Comparison of ENCODE assay signal across 2 cellular contexts in the genomic region with DNA sequence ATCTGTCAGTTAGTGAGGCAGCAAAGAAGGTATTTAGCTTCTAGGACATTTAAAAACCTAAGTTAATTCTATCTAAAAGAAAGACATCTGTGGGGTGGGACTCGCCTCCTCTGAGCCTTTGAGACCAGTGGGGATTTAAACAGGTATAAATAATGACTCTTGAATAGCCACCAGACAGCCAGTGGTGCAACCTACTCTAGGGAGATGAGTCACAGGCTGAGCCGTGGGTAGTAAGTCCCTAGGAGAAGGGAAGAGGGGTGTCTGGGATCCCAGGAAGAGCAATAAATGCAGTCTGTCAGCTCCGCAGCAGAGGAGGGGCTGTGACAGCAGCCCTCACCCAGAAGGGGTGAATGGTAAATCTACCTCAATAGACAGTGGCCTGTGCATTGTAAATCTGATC.
TF ChIP-seq lines count a peak whose summit lies in the region.

No MANE protein-coding gene starts in this region.

TF ChIP-seq in GM23338, 12 proteins besides CTCF, POLR2A, EP300 and RAD21 (continues in another document):
- TF ChIP-seq, protein P1, sequence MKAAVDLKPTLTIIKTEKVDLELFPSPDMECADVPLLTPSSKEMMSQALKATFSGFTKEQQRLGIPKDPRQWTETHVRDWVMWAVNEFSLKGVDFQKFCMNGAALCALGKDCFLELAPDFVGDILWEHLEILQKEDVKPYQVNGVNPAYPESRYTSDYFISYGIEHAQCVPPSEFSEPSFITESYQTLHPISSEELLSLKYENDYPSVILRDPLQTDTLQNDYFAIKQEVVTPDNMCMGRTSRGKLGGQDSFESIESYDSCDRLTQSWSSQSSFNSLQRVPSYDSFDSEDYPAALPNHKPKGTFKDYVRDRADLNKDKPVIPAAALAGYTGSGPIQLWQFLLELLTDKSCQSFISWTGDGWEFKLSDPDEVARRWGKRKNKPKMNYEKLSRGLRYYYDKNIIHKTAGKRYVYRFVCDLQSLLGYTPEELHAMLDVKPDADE (IDR thresholded peaks at IDR 0.05), result no peak
- TF ChIP-seq, protein P2, sequence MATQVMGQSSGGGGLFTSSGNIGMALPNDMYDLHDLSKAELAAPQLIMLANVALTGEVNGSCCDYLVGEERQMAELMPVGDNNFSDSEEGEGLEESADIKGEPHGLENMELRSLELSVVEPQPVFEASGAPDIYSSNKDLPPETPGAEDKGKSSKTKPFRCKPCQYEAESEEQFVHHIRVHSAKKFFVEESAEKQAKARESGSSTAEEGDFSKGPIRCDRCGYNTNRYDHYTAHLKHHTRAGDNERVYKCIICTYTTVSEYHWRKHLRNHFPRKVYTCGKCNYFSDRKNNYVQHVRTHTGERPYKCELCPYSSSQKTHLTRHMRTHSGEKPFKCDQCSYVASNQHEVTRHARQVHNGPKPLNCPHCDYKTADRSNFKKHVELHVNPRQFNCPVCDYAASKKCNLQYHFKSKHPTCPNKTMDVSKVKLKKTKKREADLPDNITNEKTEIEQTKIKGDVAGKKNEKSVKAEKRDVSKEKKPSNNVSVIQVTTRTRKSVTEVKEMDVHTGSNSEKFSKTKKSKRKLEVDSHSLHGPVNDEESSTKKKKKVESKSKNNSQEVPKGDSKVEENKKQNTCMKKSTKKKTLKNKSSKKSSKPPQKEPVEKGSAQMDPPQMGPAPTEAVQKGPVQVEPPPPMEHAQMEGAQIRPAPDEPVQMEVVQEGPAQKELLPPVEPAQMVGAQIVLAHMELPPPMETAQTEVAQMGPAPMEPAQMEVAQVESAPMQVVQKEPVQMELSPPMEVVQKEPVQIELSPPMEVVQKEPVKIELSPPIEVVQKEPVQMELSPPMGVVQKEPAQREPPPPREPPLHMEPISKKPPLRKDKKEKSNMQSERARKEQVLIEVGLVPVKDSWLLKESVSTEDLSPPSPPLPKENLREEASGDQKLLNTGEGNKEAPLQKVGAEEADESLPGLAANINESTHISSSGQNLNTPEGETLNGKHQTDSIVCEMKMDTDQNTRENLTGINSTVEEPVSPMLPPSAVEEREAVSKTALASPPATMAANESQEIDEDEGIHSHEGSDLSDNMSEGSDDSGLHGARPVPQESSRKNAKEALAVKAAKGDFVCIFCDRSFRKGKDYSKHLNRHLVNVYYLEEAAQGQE (IDR thresholded peaks at IDR 0.05; ENCODE audit: unreplicated experiment), result no peak
- no peak for TF ChIP-seq EZH2 (IDR thresholded peaks at IDR 0.05; ENCODE audit: low read depth, unreplicated experiment)
- TF ChIP-seq CREB1 (CRISPR knock-in tag; IDR thresholded peaks at IDR 0.05; ENCODE audit: low read depth), result no peak
- no peak for TF ChIP-seq NANOG (IDR thresholded peaks at IDR 0.05; ENCODE audit: borderline replicate concordance)
- TF ChIP-seq, protein P3, sequence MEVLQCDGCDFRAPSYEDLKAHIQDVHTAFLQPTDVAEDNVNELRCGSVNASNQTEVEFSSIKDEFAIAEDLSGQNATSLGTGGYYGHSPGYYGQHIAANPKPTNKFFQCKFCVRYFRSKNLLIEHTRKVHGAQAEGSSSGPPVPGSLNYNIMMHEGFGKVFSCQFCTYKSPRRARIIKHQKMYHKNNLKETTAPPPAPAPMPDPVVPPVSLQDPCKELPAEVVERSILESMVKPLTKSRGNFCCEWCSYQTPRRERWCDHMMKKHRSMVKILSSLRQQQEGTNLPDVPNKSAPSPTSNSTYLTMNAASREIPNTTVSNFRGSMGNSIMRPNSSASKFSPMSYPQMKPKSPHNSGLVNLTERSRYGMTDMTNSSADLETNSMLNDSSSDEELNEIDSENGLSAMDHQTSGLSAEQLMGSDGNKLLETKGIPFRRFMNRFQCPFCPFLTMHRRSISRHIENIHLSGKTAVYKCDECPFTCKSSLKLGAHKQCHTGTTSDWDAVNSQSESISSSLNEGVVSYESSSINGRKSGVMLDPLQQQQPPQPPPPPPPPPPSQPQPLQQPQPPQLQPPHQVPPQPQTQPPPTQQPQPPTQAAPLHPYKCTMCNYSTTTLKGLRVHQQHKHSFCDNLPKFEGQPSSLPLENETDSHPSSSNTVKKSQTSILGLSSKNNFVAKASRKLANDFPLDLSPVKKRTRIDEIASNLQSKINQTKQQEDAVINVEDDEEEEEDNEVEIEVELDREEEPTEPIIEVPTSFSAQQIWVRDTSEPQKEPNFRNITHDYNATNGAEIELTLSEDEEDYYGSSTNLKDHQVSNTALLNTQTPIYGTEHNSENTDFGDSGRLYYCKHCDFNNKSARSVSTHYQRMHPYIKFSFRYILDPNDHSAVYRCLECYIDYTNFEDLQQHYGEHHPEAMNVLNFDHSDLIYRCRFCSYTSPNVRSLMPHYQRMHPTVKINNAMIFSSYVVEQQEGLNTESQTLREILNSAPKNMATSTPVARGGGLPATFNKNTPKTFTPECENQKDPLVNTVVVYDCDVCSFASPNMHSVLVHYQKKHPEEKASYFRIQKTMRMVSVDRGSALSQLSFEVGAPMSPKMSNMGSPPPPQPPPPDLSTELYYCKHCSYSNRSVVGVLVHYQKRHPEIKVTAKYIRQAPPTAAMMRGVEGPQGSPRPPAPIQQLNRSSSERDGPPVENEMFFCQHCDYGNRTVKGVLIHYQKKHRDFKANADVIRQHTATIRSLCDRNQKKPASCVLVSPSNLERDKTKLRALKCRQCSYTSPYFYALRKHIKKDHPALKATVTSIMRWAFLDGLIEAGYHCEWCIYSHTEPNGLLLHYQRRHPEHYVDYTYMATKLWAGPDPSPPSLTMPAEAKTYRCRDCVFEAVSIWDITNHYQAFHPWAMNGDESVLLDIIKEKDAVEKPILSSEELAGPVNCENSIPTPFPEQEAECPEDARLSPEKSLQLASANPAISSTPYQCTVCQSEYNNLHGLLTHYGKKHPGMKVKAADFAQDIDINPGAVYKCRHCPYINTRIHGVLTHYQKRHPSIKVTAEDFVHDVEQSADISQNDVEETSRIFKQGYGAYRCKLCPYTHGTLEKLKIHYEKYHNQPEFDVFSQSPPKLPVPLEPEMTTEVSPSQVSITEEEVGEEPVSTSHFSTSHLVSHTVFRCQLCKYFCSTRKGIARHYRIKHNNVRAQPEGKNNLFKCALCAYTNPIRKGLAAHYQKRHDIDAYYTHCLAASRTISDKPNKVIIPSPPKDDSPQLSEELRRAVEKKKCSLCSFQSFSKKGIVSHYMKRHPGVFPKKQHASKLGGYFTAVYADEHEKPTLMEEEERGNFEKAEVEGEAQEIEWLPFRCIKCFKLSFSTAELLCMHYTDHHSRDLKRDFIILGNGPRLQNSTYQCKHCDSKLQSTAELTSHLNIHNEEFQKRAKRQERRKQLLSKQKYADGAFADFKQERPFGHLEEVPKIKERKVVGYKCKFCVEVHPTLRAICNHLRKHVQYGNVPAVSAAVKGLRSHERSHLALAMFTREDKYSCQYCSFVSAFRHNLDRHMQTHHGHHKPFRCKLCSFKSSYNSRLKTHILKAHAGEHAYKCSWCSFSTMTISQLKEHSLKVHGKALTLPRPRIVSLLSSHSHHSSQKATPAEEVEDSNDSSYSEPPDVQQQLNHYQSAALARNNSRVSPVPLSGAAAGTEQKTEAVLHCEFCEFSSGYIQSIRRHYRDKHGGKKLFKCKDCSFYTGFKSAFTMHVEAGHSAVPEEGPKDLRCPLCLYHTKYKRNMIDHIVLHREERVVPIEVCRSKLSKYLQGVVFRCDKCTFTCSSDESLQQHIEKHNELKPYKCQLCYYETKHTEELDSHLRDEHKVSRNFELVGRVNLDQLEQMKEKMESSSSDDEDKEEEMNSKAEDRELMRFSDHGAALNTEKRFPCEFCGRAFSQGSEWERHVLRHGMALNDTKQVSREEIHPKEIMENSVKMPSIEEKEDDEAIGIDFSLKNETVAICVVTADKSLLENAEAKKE (CRISPR knock-in tag; IDR thresholded peaks at IDR 0.05), result no peak
- no peak for TF ChIP-seq ZNF114 (CRISPR knock-in tag; IDR thresholded peaks at IDR 0.05)
- no peak for TF ChIP-seq STAT1 (IDR thresholded peaks at IDR 0.05; ENCODE audit: unreplicated experiment)
- TF ChIP-seq EZH2phosphoT487 (IDR thresholded peaks at IDR 0.05; ENCODE audit: unreplicated experiment), result no peak
- TF ChIP-seq ZNF331 (CRISPR knock-in tag; IDR thresholded peaks at IDR 0.05; ENCODE audit: low read depth), result no peak

TF ChIP-seq in SK-N-SH treated with all-trans-retinoic acid at 6 μM for 48 hours, 23 proteins besides CTCF, POLR2A, EP300 and RAD21 (continued from another document):
- TF ChIP-seq TOX (CRISPR knock-in tag; IDR thresholded peaks at IDR 0.05; ENCODE audit: borderline replicate concordance) (0 out of 2 replicates have a peak, but pooled peaks have one; percentile 18), ARNTL (CRISPR knock-in tag; IDR thresholded peaks at IDR 0.05; ENCODE audit: borderline replicate concordance, low read depth) (no peak), PPARA (CRISPR knock-in tag; IDR thresholded peaks at IDR 0.05; ENCODE audit: borderline replicate concordance) (no peak)
